ENCODE assay signal across 14 cellular contexts in the genomic region with DNA sequence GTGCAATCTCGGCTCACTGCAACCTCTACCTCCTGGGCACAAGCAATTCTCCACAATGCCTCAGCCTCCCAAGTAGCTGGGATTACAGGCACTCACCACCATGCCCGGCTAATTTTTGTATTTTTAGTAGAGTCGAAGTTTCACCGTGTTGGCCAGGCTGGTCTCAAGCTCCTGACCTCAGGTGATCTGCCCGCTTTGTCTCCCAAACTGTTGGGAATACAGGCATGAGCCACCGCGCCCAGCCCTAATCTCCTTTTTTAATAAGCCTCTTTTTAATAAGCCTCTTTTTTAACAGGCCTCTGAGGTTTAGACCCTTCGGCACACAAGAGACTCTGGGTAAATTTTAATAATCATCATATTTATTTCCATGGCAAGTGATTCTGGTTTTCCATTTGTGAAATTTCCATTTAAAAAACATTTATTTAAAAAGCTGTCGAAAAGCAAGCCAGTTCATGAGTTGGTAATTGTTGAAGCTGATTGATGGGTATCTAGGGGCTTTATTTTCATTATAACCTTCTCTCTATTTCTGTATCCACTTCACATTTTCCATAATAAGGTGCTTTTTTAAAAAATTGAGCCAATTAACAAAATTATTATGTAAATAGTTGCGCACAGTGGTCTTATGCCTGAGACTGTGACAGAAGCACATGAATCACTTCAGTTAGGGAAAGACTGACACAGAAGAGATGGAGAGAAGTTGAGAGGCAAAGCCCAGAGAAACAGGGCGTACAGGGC. TPM values are rescaled to one million over a fixed set of nuclear protein-coding genes. Genes with fewer than 3 reads are reported as not detected.
A peak's percentile ranks its signal among the peaks of the same experiment; 100 is the strongest.
DNase-seq lines count a peak whose midpoint lies in the region; ATAC-seq, FAIRE-seq and TF ChIP-seq lines count a peak whose summit lies in the region.
"Had no signal": no experiment of that assay in that cellular context is flagged by ENCODE, and none has a peak within 500 bp of the region (broad histone marks: within the 10 kb centered on the region; RNA-seq: fewer than 3 reads in every experiment).

No MANE protein-coding gene starts in this region.

- H3K27me3 ChIP-seq in astrocyte (ENCODE audit: insufficient read depth, low read length) (no peaks in the 10 kb centered on the region), ovary (no peaks in the 10 kb centered on the region)

- peak overlapping the region; percentile 64 for H3K27ac ChIP-seq in astrocyte (ENCODE audit: low read depth, low read length)
- H3K27ac ChIP-seq in ovary: no peak overlapping the region
- H3K27ac ChIP-seq: gastrocnemius medialis had no signal

- no peaks in the 10 kb centered on the region for H3K79me2 ChIP-seq in astrocyte (ENCODE audit: insufficient read depth, low read length)

- 87 to 90% (median 87%) methylated on average over 11 of the region's 11 CpGs for WGBS in ovary, 3 donors

- TF ChIP-seq POLR2A in ovary (IDR thresholded peaks at IDR 0.05): no peak

- H3K9me3 ChIP-seq in astrocyte (ENCODE audit: insufficient read depth, low read depth, low read length): no peaks in the 10 kb centered on the region
- H3K9me3 ChIP-seq in ovary: no peaks in the 10 kb centered on the region
- H3K9me3 ChIP-seq: gastrocnemius medialis had no signal

- no peak overlapping the region for H2AFZ ChIP-seq in astrocyte (ENCODE audit: low read depth, low read length)

- H4K20me1 ChIP-seq in astrocyte (ENCODE audit: insufficient read depth, low read length): no peaks in the 10 kb centered on the region

- H3K27ac Mint-ChIP-seq in activated CD4-positive, alpha-beta T cell treated with anti-CD3 and anti-CD28 coated beads, Interleukin-2, amount 10 ng/mL, durations not matched to agents 7 days and 5 days: peak overlapping the region; percentile 48
- peak overlapping the region; percentile 43 for H3K27ac Mint-ChIP-seq in astrocyte (ENCODE audit: unreplicated experiment)
- peak overlapping the region; percentile 96 for H3K27ac Mint-ChIP-seq in stimulated activated effector memory CD8-positive, alpha-beta T cell treated with anti-CD3 and anti-CD28 coated beads, Interleukin-12 subunit alpha, Interleukin-12 subunit beta, amount 100 ng/mL, for 72 hours
- H3K27ac Mint-ChIP-seq: WTC11 had no signal

- H3K4me1 Mint-ChIP-seq in activated CD4-positive, alpha-beta T cell treated with anti-CD3 and anti-CD28 coated beads, Interleukin-2, amount 10 ng/mL, durations not matched to agents 7 days and 5 days: peaks cover 46% of the 10 kb centered on the region
- H3K4me1 Mint-ChIP-seq in astrocyte (ENCODE audit: low read depth, unreplicated experiment): peaks cover 26% of the 10 kb centered on the region
- peaks cover 57% of the 10 kb centered on the region for H3K4me1 Mint-ChIP-seq in stimulated activated effector memory CD8-positive, alpha-beta T cell treated with anti-CD3 and anti-CD28 coated beads, Interleukin-12 subunit alpha, Interleukin-12 subunit beta, amount 100 ng/mL, for 72 hours

- H3K4me3 ChIP-seq in astrocyte (ENCODE audit: insufficient read depth, low read depth, low read length) (no peak overlapping the region), ovary (no peak overlapping the region)
- H3K4me3 ChIP-seq: gastrocnemius medialis had no signal

- peaks cover 20% of the 10 kb centered on the region for H3K36me3 Mint-ChIP-seq in activated CD4-positive, alpha-beta T cell treated with anti-CD3 and anti-CD28 coated beads, Interleukin-2, amount 10 ng/mL, durations not matched to agents 7 days and 5 days (ENCODE audit: low read depth)
- peaks cover 9% of the 10 kb centered on the region for H3K36me3 Mint-ChIP-seq in astrocyte (ENCODE audit: low read depth, unreplicated experiment)
- H3K36me3 Mint-ChIP-seq in stimulated activated effector memory CD8-positive, alpha-beta T cell treated with anti-CD3 and anti-CD28 coated beads, Interleukin-12 subunit alpha, Interleukin-12 subunit beta, amount 100 ng/mL, for 72 hours: peaks cover 85% of the 10 kb centered on the region

- no peak for DNase-seq in activated CD4-positive, alpha-beta T cell treated with anti-CD3 and anti-CD28 coated beads, Interleukin-2, amount 10 ng/mL, durations not matched to agents 7 days and 5 days
- no peak for DNase-seq in activated CD4-positive, alpha-beta T cell treated with anti-CD3 and anti-CD28 coated beads, Interleukin-2, amount 50 U/mL, for 4 hours
- DNase-seq in NCI-H82 treated with DMSO at 0.1 percent for 48 hours (lab: John Stamatoyannopoulos, UW; ENCODE audit: unreplicated experiment): peak; percentile 73
- DNase-seq in astrocyte (ENCODE audit: low read depth): no peak
- no peak for DNase-seq in stimulated activated effector memory CD8-positive, alpha-beta T cell treated with anti-CD3 and anti-CD28 coated beads, Interleukin-12 subunit alpha, Interleukin-12 subunit beta, amount 100 ng/mL, for 72 hours (ENCODE audit: low spot score in 2 of 2)
- no peak for DNase-seq in ovary
- no peak for DNase-seq in stimulated activated naive CD4-positive, alpha-beta T cell treated with Interleukin-2 at 50 U/mL for 16 hours (lab: John Stamatoyannopoulos, UW)
- DNase-seq: activated gamma-delta T cell treated with Interleukin-2 at 50 U/mL for 16 hours, DMS153, gastrocnemius medialis, MM.1S had no signal

- POLR2A ChIA-PET in activated CD4-positive, alpha-beta T cell treated with anti-CD3 and anti-CD28 coated beads, Interleukin-2, amount 10 ng/mL, durations not matched to agents 7 days and 5 days (lab: Charles Lee): interaction anchor here (0.6 kb wide), 1 partner anchor 266 kb away, joined by 3 read pairs; no protein-coding TSS in a partner anchor

- no peak overlapping the region for H3K4me3 Mint-ChIP-seq in activated CD4-positive, alpha-beta T cell treated with anti-CD3 and anti-CD28 coated beads, Interleukin-2, amount 10 ng/mL, durations not matched to agents 7 days and 5 days
- H3K4me3 Mint-ChIP-seq in astrocyte (ENCODE audit: unreplicated experiment): peak overlapping the region; percentile 54
- peak overlapping the region; percentile 80 for H3K4me3 Mint-ChIP-seq in stimulated activated effector memory CD8-positive, alpha-beta T cell treated with anti-CD3 and anti-CD28 coated beads, Interleukin-12 subunit alpha, Interleukin-12 subunit beta, amount 100 ng/mL, for 72 hours
- H3K4me3 Mint-ChIP-seq: WTC11 had no signal

- H3K4me1 ChIP-seq in astrocyte (ENCODE audit: insufficient read depth, low read length): peaks cover 28% of the 10 kb centered on the region
- H3K4me1 ChIP-seq in ovary (ENCODE audit: insufficient read depth): no peaks in the 10 kb centered on the region
- H3K4me1 ChIP-seq: gastrocnemius medialis had no signal

- H3K36me3 ChIP-seq in astrocyte (ENCODE audit: insufficient read depth, low read length): peaks cover 4% of the 10 kb centered on the region
- H3K36me3 ChIP-seq in ovary: no peaks in the 10 kb centered on the region
- H3K36me3 ChIP-seq: gastrocnemius medialis had no signal

- TF ChIP-seq CTCF in astrocyte (IDR thresholded peaks at IDR 0.05; ENCODE audit: insufficient read depth, low read depth, low read length): no peak
- TF ChIP-seq CTCF in ovary (IDR thresholded peaks at IDR 0.05): no peak

- FAIRE-seq in astrocyte (lab: Jason Lieb, UNC): no peak
- FAIRE-seq: endometrium had no signal

- CTCF ChIA-PET in activated CD4-positive, alpha-beta T cell treated with anti-CD3 and anti-CD28 coated beads, Interleukin-2, amount 10 ng/mL, durations not matched to agents 7 days and 5 days (lab: Charles Lee): interaction anchor here (0.6 to 1.9 kb wide), 5 partner anchors 12 to 320 kb away, joined by 3 to 8 read pairs (median 3); a partner anchor contains a TSS

- intact Hi-C loops in ovary (cut with DNase I): no loop called here

- H3K27me3 Mint-ChIP-seq in activated CD4-positive, alpha-beta T cell treated with anti-CD3 and anti-CD28 coated beads, Interleukin-2, amount 10 ng/mL, durations not matched to agents 7 days and 5 days: no peaks in the 10 kb centered on the region
- H3K27me3 Mint-ChIP-seq in astrocyte (ENCODE audit: low read depth, unreplicated experiment): no peaks in the 10 kb centered on the region

- H3K4me2 ChIP-seq in astrocyte (ENCODE audit: low read length): no peak overlapping the region

- TF ChIP-seq EP300 in ovary (IDR thresholded peaks at IDR 0.05): no peak

- H3K9ac ChIP-seq in astrocyte (ENCODE audit: low read length): no peak overlapping the region

- ATAC-seq in stimulated activated effector memory CD8-positive, alpha-beta T cell treated with anti-CD3 and anti-CD28 coated beads, Interleukin-12 subunit alpha, Interleukin-12 subunit beta, amount 100 ng/mL, for 72 hours: no peak
- no peak for ATAC-seq in GM21619 (IDR thresholded peaks at IDR 0.05; ENCODE audit: unreplicated experiment)
- ATAC-seq: gastrocnemius medialis had no signal

- no peaks in the 10 kb centered on the region for H3K9me3 Mint-ChIP-seq in activated CD4-positive, alpha-beta T cell treated with anti-CD3 and anti-CD28 coated beads, Interleukin-2, amount 10 ng/mL, durations not matched to agents 7 days and 5 days
- H3K9me3 Mint-ChIP-seq in astrocyte (ENCODE audit: unreplicated experiment): peaks cover 4% of the 10 kb centered on the region
- no peaks in the 10 kb centered on the region for H3K9me3 Mint-ChIP-seq in stimulated activated effector memory CD8-positive, alpha-beta T cell treated with anti-CD3 and anti-CD28 coated beads, Interleukin-12 subunit alpha, Interleukin-12 subunit beta, amount 100 ng/mL, for 72 hours

RNA-seq across cellular contexts. Expression of a gene that starts 11.8 kb away (rescaled TPM):
- 10 to 100 TPM; 19.6 to 22.9 TPM for total RNA-seq in activated CD4-positive, alpha-beta T cell treated with anti-CD3 and anti-CD28 coated beads, Interleukin-2, amount 10 ng/mL, durations not matched to agents 7 days and 5 days
- total RNA-seq in astrocyte (7.7 and 8.3 TPM in 2 replicates), ovary (1 to 10 TPM in 4 of 7 donors, under 1 TPM in 2, not detected in 1; 0.72 to 4.3 (median 1.4) TPM)
- polyA plus RNA-seq in ovary: 1 to 10 TPM in 1 of 2 donors, under 1 TPM in 1; 0.52 to 1.2 TPM

RNA-seq across cellular contexts. Expression of a gene that starts 44.5 kb away (rescaled TPM):
- 10 to 100 TPM; 14.1 to 15.8 TPM for total RNA-seq in activated CD4-positive, alpha-beta T cell treated with anti-CD3 and anti-CD28 coated beads, Interleukin-2, amount 10 ng/mL, durations not matched to agents 7 days and 5 days
- total RNA-seq in astrocyte: 20.0 and 20.2 TPM in 2 replicates
- total RNA-seq in ovary: 10 to 100 TPM; 10.3 to 24.6 (median 18.2) TPM
- 10 to 100 TPM in 1 of 2 donors, 1 to 10 TPM in 1; 2.4 to 14.9 TPM for polyA plus RNA-seq in ovary

RNA-seq across cellular contexts. Expression of a gene that starts 50.4 kb away (rescaled TPM):
- under 1 TPM; 0.65 to 0.79 TPM for total RNA-seq in activated CD4-positive, alpha-beta T cell treated with anti-CD3 and anti-CD28 coated beads, Interleukin-2, amount 10 ng/mL, durations not matched to agents 7 days and 5 days
- total RNA-seq in astrocyte (9.2 and 12.1 TPM in 2 replicates), ovary (10 to 100 TPM in 2 of 7 donors, 1 to 10 TPM in 5; 1.7 to 16.3 (median 3.7) TPM)
- 1 to 10 TPM; 2.9 to 5.3 TPM for polyA plus RNA-seq in ovary

Comparison
In these comparisons a context has a peak if more than half of its experiments do, and no peak if none do; other contexts are left out.
1. H3K27ac Mint-ChIP-seq: peak in every context shown above with its lines; median percentile 96 in stimulated activated effector memory CD8-positive, alpha-beta T cell treated with anti-CD3 and anti-CD28 coated beads, Interleukin-12 subunit alpha, Interleukin-12 subunit beta, amount 100 ng/mL, for 72 hours; 48 in activated CD4-positive, alpha-beta T cell treated with anti-CD3 and anti-CD28 coated beads, Interleukin-2, amount 10 ng/mL, durations not matched to agents 7 days and 5 days; 43 in astrocyte.